8 cellular contexts compared by ENCODE assay signal in genomic region chr3:179563298-179563934, GRCh38. TPM values are rescaled to one million over a fixed set of nuclear protein-coding genes. Genes with fewer than 3 reads are reported as not detected.
DNase-seq lines count a peak whose midpoint lies in the region; ATAC-seq and TF ChIP-seq lines count a peak whose summit lies in the region.

No MANE protein-coding gene starts in this region.

- ATAC-seq in HG02642 (IDR thresholded peaks at IDR 0.05; ENCODE audit: poor library complexity, unreplicated experiment) (peak; percentile 54), gastrocnemius medialis (peak; percentile 61 to 67)

- H3K36me3 ChIP-seq in iPS DF 6.9 (ENCODE audit: control insufficient read depth, insufficient read depth, low read length) (no peaks in the 10 kb centered on the region), gastrocnemius medialis (no peaks in the 10 kb centered on the region)

- H3K4me1 ChIP-seq in iPS DF 6.9 (ENCODE audit: control insufficient read depth, insufficient read depth, low read length) (no peaks in the 10 kb centered on the region), gastrocnemius medialis (peaks cover 8 to 12% of the 10 kb centered on the region in 2 donors)

- intact Hi-C loops in gastrocnemius medialis (cut with DNase I; ENCODE audit: low total_unique reads): loop anchor here (2.0 to 10.0 kb wide), 5 partner anchors 143 to 549 kb away; partner anchors contain the start of genes MFN1, PIK3CA and ZNF639

- H3K9me3 ChIP-seq in iPS DF 6.9 (ENCODE audit: control insufficient read depth, insufficient read depth, low read length) (no peaks in the 10 kb centered on the region), gastrocnemius medialis (no peaks in the 10 kb centered on the region)

- in situ Hi-C loops in GM13977 (cut with MboI; ENCODE audit: low pct_unique_long_range_greater_than_20kb, low sequenced_read_pairs, unreplicated experiment) (loop anchor here (10.0 to 25.0 kb wide), 2 partner anchors 239 to 551 kb away; partner anchors contain the start of gene ZNF639), astrocyte of the spinal cord (cut with HindIII; ENCODE audit: low sequenced_read_pairs) (no loop called here), gastrocnemius medialis (cut with MboI; ENCODE audit: low sequenced_read_pairs in 4 of 4) (loop anchor here in 3 of 4 donors (10.0 to 25.0 kb wide), 5 partner anchors 219 to 551 kb away; partner anchors contain the start of genes MFN1 (in 2 of the 3), PIK3CA (in 1 of the 3) and ZNF639 (in 1 of the 3))

- no peaks in the 10 kb centered on the region for H3K27me3 ChIP-seq in iPS DF 6.9 (ENCODE audit: control insufficient read depth, insufficient read depth, low read length)
- no peaks in the 10 kb centered on the region for H3K27me3 ChIP-seq in gastrocnemius medialis

- H3K27ac ChIP-seq in iPS DF 6.9 (ENCODE audit: low read length) (no peak overlapping the region), gastrocnemius medialis (peak overlapping the region; percentile 86 to 92 (median 88))

- peak overlapping the region; percentile 78 for H3K4me3 ChIP-seq in astrocyte of the spinal cord (ENCODE audit: low read depth, low read length)
- peak overlapping the region; percentile 90 for H3K4me3 ChIP-seq in iPS DF 6.9 (ENCODE audit: low read length)
- peak overlapping the region; percentile 75 to 97 (median 86) for H3K4me3 ChIP-seq in gastrocnemius medialis

- no peak for TF ChIP-seq POLR2A in gastrocnemius medialis (IDR thresholded peaks at IDR 0.05)

- no CpG with 5 or more reads among the region's 39 CpGs for WGBS in iPS DF 6.9 (ENCODE audit: insufficient coverage, insufficient read length)

- DNase-seq in GM13977 (ENCODE audit: low spot score) (peak; percentile 65), NCI-H1092 (lab: John Stamatoyannopoulos, UW) (peak; percentile 32), T1000 (lab: John Stamatoyannopoulos, UW) (peak; percentile 59), astrocyte of the spinal cord (ENCODE audit: low read depth, low spot score) (peak; percentile 74), iPS DF 6.9 (ENCODE audit: low read depth, low spot score) (no peak), gastrocnemius medialis (peak; percentile 30 to 50), NCI-H1048 (lab: John Stamatoyannopoulos, UW) (no peak)

- TF ChIP-seq CTCF in GM13977 (IDR thresholded peaks at IDR 0.05; ENCODE audit: extremely low read depth, insufficient read depth, missing control alignments) (peak; percentile 20), astrocyte of the spinal cord (IDR thresholded peaks at IDR 0.05; ENCODE audit: low read depth, low read length) (peak; percentile 45), gastrocnemius medialis (IDR thresholded peaks at IDR 0.05 in 4 of 5, conservative IDR thresholded peaks at IDR 0.05 in 1 of 5) (peak; percentile 41 to 72 (median 62))

RNA-seq across cellular contexts. Expression of gene ACTL6A, which starts 0.7 kb away (rescaled TPM):
- total RNA-seq in gastrocnemius medialis: 10 to 100 TPM; 12.1 to 27.8 (median 21.0) TPM

RNA-seq across cellular contexts. Expression of gene MRPL47, which starts 41.0 kb away (rescaled TPM):
- 10 to 100 TPM; 34.9 to 74.0 (median 41.2) TPM for total RNA-seq in gastrocnemius medialis

RNA-seq across cellular contexts. Expression of gene NDUFB5, which starts 41.2 kb away (rescaled TPM):
- 100 to 1,000 TPM; 127 to 348 (median 179) TPM for total RNA-seq in gastrocnemius medialis

Comparison
In these comparisons a context has a peak if more than half of its experiments do, and no peak if none do; other contexts are left out.
1. DNase-seq: peak in GM13977 (single experiment), NCI-H1092 (single experiment), T1000 (single experiment), astrocyte of the spinal cord (single experiment) and gastrocnemius medialis (2 of 2); none in iPS DF 6.9 (single experiment) and NCI-H1048 (single experiment).
2. Peak in every context shown above with its lines, with median percentiles within 50 percentile points of each other: CTCF ChIP-seq and H3K4me3 ChIP-seq.